In the genomic region with DNA sequence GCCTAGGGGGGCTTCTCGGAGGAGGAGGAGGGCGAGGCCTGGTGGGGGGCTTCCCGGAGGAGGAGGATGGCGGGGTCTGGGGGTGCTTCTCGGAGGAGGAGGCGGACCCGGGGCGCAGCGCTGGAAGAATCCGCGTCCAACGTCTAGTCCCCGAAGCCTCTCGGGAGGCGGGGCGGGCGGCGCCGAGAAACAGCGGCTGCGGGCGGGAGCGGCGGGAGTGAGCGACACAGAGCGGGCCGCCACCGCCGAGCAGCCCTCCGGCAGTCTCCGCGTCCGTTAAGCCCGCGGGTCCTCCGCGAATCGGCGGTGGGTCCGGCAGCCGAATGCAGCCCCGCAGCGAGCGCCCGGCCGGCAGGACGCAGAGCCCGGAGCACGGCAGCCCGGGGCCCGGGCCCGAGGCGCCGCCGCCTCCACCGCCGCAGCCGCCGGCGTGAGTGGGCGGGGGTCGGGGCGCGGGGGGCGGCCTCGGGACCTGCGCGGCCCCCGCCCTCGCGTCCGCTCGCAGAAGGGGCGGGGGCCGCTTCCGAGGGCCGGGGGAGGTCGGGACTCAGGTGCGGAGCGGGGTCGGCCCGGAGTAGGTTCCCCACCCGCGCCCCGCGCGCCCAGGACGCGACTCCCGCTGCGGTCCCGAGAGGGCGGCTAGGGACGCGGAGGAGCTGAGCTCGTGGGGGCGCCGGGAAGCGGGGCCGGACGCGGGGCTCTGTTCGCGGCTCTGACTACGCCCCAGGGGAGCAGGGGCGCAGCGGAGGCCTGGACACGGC, we compare ENCODE assay signal across 1 cellular context.
TF ChIP-seq lines count a peak whose summit lies in the region.

A gene (plus strand): TSS at position 214 of the 761 bp plus-strand sequence. CDS start 110 bp downstream, at position 324.

TF ChIP-seq in HEK293, 187 proteins besides CTCF, POLR2A, EP300 and RAD21 (continued from another document and continues in another):
- TF ChIP-seq ZNF426 (tag by site-specific recombination; IDR thresholded peaks at IDR 0.05) = no peak
- TF ChIP-seq SP3 (tag by site-specific recombination; IDR thresholded peaks at IDR 0.05) = peak; percentile 38; the same call in 1 of the 2 replicates
- TF ChIP-seq, protein P1, sequence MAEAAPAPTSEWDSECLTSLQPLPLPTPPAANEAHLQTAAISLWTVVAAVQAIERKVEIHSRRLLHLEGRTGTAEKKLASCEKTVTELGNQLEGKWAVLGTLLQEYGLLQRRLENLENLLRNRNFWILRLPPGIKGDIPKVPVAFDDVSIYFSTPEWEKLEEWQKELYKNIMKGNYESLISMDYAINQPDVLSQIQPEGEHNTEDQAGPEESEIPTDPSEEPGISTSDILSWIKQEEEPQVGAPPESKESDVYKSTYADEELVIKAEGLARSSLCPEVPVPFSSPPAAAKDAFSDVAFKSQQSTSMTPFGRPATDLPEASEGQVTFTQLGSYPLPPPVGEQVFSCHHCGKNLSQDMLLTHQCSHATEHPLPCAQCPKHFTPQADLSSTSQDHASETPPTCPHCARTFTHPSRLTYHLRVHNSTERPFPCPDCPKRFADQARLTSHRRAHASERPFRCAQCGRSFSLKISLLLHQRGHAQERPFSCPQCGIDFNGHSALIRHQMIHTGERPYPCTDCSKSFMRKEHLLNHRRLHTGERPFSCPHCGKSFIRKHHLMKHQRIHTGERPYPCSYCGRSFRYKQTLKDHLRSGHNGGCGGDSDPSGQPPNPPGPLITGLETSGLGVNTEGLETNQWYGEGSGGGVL (tag by site-specific recombination; IDR thresholded peaks at IDR 0.05) = peak; percentile 28; the same call in 1 of the 2 replicates
- 0 out of 2 replicates have a peak, but pooled peaks have one; percentile 52 for TF ChIP-seq ZBTB7A (tag by site-specific recombination; IDR thresholded peaks at IDR 0.05; ENCODE audit: low read depth)
- peak; percentile 53; the same call in 1 of the 2 replicates for TF ChIP-seq ZNF341 (tag by site-specific recombination; IDR thresholded peaks at IDR 0.05; ENCODE audit: low read depth)
- TF ChIP-seq, protein P2, sequence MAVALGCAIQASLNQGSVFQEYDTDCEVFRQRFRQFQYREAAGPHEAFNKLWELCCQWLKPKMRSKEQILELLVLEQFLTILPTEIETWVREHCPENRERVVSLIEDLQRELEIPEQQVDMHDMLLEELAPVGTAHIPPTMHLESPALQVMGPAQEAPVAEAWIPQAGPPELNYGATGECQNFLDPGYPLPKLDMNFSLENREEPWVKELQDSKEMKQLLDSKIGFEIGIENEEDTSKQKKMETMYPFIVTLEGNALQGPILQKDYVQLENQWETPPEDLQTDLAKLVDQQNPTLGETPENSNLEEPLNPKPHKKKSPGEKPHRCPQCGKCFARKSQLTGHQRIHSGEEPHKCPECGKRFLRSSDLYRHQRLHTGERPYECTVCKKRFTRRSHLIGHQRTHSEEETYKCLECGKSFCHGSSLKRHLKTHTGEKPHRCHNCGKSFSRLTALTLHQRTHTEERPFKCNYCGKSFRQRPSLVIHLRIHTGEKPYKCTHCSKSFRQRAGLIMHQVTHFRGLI (tag by site-specific recombination; IDR thresholded peaks at IDR 0.05) = 0 out of 2 replicates have a peak, but pooled peaks have one; percentile 15
- peak; percentile 64; the same call in 1 of the 2 replicates for TF ChIP-seq ZBTB8A (tag by site-specific recombination; IDR thresholded peaks at IDR 0.05)
- TF ChIP-seq KLF10 (tag by site-specific recombination; IDR thresholded peaks at IDR 0.05) = peak; percentile 55; the same call in 1 of the 2 replicates
- no peak for TF ChIP-seq ZIC2 (tag by site-specific recombination; IDR thresholded peaks at IDR 0.05)
- TF ChIP-seq KLF8 (tag by site-specific recombination; IDR thresholded peaks at IDR 0.05) = peak; percentile 80
- TF ChIP-seq SP7 (tag by site-specific recombination; IDR thresholded peaks at IDR 0.05) = peak; percentile 42; the same call in 1 of the 2 replicates
- TF ChIP-seq ZNF600 (tag by site-specific recombination; IDR thresholded peaks at IDR 0.05) = 0 out of 2 replicates have a peak, but pooled peaks have one; percentile 18
- TF ChIP-seq ZNF335 (tag by site-specific recombination; conservative IDR thresholded peaks at IDR 0.05) = peak; percentile 38; the same call in 1 of the 2 replicates
- TF ChIP-seq, protein P3, sequence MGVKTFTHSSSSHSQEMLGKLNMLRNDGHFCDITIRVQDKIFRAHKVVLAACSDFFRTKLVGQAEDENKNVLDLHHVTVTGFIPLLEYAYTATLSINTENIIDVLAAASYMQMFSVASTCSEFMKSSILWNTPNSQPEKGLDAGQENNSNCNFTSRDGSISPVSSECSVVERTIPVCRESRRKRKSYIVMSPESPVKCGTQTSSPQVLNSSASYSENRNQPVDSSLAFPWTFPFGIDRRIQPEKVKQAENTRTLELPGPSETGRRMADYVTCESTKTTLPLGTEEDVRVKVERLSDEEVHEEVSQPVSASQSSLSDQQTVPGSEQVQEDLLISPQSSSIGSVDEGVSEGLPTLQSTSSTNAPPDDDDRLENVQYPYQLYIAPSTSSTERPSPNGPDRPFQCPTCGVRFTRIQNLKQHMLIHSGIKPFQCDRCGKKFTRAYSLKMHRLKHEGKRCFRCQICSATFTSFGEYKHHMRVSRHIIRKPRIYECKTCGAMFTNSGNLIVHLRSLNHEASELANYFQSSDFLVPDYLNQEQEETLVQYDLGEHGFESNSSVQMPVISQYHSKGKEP (tag by site-specific recombination; IDR thresholded peaks at IDR 0.05) = peak; percentile 46
- TF ChIP-seq ZNF571 (tag by site-specific recombination; IDR thresholded peaks at IDR 0.05) = no peak
- peak; percentile 40; the same call in 1 of the 2 replicates for TF ChIP-seq ZBTB20 (tag by site-specific recombination; IDR thresholded peaks at IDR 0.05)
- TF ChIP-seq, protein P4, sequence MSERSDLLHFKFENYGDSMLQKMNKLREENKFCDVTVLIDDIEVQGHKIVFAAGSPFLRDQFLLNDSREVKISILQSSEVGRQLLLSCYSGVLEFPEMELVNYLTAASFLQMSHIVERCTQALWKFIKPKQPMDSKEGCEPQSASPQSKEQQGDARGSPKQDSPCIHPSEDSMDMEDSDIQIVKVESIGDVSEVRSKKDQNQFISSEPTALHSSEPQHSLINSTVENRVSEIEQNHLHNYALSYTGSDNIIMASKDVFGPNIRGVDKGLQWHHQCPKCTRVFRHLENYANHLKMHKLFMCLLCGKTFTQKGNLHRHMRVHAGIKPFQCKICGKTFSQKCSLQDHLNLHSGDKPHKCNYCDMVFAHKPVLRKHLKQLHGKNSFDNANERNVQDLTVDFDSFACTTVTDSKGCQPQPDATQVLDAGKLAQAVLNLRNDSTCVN (tag by site-specific recombination; optimal IDR thresholded peaks at IDR 0.05) = peak; percentile 89
- TF ChIP-seq ZNF785 (tag by site-specific recombination; IDR thresholded peaks at IDR 0.05) = no peak
- TF ChIP-seq ZNF561 (tag by site-specific recombination; IDR thresholded peaks at IDR 0.05; ENCODE audit: borderline replicate concordance) = peak; percentile 44; the same call in 1 of the 2 replicates
- TF ChIP-seq ZSCAN16 (tag by site-specific recombination; IDR thresholded peaks at IDR 0.05) = no peak
- no peak for TF ChIP-seq GFI1B (tag by site-specific recombination; IDR thresholded peaks at IDR 0.05)
- TF ChIP-seq ZNF211 (tag by site-specific recombination; IDR thresholded peaks at IDR 0.05; ENCODE audit: low read depth) = no peak
- TF ChIP-seq MEIS1 (CRISPR knock-in tag; IDR thresholded peaks at IDR 0.05; ENCODE audit: borderline replicate concordance) = no peak
- TF ChIP-seq ZNF610 (tag by site-specific recombination; IDR thresholded peaks at IDR 0.05; ENCODE audit: borderline replicate concordance) = peak; percentile 86; the same call in 1 of the 2 replicates
- peak; percentile 91; the same call in 1 of the 2 replicates for TF ChIP-seq ZNF768 (tag by site-specific recombination; IDR thresholded peaks at IDR 0.05)
- peak; percentile 61 for TF ChIP-seq KLF9 (tag by site-specific recombination; IDR thresholded peaks at IDR 0.05; ENCODE audit: low read depth)
- peak; percentile 57; the same call in 1 of the 2 replicates for TF ChIP-seq ZNF391 (tag by site-specific recombination; IDR thresholded peaks at IDR 0.05; ENCODE audit: borderline replicate concordance, low read depth)
- TF ChIP-seq ZEB2 (tag by site-specific recombination; IDR thresholded peaks at IDR 0.05) = peak; percentile 75; the same call in 1 of the 2 replicates
- TF ChIP-seq, protein P5, sequence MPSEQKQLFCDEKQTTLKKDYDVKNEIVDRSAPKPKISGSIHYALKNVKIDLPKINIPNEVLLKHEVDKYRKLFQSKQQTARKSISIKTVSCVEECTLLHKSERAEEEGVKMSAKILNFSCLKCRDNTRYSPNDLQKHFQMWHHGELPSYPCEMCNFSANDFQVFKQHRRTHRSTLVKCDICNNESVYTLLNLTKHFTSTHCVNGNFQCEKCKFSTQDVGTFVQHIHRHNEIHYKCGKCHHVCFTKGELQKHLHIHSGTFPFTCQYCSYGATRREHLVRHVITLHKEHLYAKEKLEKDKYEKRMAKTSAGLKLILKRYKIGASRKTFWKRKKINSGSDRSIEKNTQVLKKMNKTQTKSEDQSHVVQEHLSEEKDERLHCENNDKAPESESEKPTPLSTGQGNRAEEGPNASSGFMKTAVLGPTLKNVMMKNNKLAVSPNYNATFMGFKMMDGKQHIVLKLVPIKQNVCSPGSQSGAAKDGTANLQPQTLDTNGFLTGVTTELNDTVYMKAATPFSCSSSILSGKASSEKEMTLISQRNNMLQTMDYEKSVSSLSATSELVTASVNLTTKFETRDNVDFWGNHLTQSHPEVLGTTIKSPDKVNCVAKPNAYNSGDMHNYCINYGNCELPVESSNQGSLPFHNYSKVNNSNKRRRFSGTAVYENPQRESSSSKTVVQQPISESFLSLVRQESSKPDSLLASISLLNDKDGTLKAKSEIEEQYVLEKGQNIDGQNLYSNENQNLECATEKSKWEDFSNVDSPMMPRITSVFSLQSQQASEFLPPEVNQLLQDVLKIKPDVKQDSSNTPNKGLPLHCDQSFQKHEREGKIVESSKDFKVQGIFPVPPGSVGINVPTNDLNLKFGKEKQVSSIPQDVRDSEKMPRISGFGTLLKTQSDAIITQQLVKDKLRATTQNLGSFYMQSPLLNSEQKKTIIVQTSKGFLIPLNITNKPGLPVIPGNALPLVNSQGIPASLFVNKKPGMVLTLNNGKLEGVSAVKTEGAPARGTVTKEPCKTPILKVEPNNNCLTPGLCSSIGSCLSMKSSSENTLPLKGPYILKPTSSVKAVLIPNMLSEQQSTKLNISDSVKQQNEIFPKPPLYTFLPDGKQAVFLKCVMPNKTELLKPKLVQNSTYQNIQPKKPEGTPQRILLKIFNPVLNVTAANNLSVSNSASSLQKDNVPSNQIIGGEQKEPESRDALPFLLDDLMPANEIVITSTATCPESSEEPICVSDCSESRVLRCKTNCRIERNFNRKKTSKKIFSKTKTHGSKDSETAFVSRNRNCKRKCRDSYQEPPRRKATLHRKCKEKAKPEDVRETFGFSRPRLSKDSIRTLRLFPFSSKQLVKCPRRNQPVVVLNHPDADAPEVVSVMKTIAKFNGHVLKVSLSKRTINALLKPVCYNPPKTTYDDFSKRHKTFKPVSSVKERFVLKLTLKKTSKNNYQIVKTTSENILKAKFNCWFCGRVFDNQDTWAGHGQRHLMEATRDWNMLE (tag by site-specific recombination; conservative IDR thresholded peaks at IDR 0.05; ENCODE audit: low read depth) = no peak
- TF ChIP-seq SCRT2 (tag by site-specific recombination; IDR thresholded peaks at IDR 0.05) = no peak
- 0 out of 2 replicates have a peak, but pooled peaks have one; percentile 42 for TF ChIP-seq KLF16 (tag by site-specific recombination; IDR thresholded peaks at IDR 0.05)
- TF ChIP-seq, protein P6, sequence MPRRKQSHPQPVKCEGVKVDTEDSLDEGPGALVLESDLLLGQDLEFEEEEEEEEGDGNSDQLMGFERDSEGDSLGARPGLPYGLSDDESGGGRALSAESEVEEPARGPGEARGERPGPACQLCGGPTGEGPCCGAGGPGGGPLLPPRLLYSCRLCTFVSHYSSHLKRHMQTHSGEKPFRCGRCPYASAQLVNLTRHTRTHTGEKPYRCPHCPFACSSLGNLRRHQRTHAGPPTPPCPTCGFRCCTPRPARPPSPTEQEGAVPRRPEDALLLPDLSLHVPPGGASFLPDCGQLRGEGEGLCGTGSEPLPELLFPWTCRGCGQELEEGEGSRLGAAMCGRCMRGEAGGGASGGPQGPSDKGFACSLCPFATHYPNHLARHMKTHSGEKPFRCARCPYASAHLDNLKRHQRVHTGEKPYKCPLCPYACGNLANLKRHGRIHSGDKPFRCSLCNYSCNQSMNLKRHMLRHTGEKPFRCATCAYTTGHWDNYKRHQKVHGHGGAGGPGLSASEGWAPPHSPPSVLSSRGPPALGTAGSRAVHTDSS (tag by site-specific recombination; IDR thresholded peaks at IDR 0.05) = 0 out of 2 replicates have a peak, but pooled peaks have one; percentile 30
- peak; percentile 70; the same call in 1 of the 2 replicates for TF ChIP-seq ZFP69B (tag by site-specific recombination; IDR thresholded peaks at IDR 0.05)
- no peak for TF ChIP-seq TRIM28 (IDR thresholded peaks at IDR 0.05; ENCODE audit: borderline replicate concordance, low read length)
- peak; percentile 40; the same call in 1 of the 2 replicates for TF ChIP-seq SP2 (tag by site-specific recombination; IDR thresholded peaks at IDR 0.05)
- TF ChIP-seq, protein P7, sequence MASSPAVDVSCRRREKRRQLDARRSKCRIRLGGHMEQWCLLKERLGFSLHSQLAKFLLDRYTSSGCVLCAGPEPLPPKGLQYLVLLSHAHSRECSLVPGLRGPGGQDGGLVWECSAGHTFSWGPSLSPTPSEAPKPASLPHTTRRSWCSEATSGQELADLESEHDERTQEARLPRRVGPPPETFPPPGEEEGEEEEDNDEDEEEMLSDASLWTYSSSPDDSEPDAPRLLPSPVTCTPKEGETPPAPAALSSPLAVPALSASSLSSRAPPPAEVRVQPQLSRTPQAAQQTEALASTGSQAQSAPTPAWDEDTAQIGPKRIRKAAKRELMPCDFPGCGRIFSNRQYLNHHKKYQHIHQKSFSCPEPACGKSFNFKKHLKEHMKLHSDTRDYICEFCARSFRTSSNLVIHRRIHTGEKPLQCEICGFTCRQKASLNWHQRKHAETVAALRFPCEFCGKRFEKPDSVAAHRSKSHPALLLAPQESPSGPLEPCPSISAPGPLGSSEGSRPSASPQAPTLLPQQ (tag by site-specific recombination; IDR thresholded peaks at IDR 0.05) = peak; percentile 69
- TF ChIP-seq, protein P8, sequence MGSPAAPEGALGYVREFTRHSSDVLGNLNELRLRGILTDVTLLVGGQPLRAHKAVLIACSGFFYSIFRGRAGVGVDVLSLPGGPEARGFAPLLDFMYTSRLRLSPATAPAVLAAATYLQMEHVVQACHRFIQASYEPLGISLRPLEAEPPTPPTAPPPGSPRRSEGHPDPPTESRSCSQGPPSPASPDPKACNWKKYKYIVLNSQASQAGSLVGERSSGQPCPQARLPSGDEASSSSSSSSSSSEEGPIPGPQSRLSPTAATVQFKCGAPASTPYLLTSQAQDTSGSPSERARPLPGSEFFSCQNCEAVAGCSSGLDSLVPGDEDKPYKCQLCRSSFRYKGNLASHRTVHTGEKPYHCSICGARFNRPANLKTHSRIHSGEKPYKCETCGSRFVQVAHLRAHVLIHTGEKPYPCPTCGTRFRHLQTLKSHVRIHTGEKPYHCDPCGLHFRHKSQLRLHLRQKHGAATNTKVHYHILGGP (tag by site-specific recombination; IDR thresholded peaks at IDR 0.05) = no peak
